ENCODE assay signal across 1 cellular context in genomic region chr7:104973909-104974415, GRCh38.
TF ChIP-seq lines count a peak whose summit lies in the region.

No MANE protein-coding gene starts in this region.

TF ChIP-seq in SK-N-SH, 30 proteins besides CTCF, POLR2A, EP300 and RAD21 (continued from another document):
- peak; percentile 79; the same call in 1 of the 2 replicates for TF ChIP-seq MEF2A (IDR thresholded peaks at IDR 0.05; ENCODE audit: borderline replicate concordance, low read depth)
- TF ChIP-seq, protein P1, sequence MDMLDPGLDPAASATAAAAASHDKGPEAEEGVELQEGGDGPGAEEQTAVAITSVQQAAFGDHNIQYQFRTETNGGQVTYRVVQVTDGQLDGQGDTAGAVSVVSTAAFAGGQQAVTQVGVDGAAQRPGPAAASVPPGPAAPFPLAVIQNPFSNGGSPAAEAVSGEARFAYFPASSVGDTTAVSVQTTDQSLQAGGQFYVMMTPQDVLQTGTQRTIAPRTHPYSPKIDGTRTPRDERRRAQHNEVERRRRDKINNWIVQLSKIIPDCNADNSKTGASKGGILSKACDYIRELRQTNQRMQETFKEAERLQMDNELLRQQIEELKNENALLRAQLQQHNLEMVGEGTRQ (IDR thresholded peaks at IDR 0.05; ENCODE audit: borderline replicate concordance, low read depth, low read length) = no peak
- TF ChIP-seq, protein P2, sequence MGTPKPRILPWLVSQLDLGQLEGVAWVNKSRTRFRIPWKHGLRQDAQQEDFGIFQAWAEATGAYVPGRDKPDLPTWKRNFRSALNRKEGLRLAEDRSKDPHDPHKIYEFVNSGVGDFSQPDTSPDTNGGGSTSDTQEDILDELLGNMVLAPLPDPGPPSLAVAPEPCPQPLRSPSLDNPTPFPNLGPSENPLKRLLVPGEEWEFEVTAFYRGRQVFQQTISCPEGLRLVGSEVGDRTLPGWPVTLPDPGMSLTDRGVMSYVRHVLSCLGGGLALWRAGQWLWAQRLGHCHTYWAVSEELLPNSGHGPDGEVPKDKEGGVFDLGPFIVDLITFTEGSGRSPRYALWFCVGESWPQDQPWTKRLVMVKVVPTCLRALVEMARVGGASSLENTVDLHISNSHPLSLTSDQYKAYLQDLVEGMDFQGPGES (IDR thresholded peaks at IDR 0.05; ENCODE audit: low read depth, low read length) = no peak
- TF ChIP-seq, protein P3, sequence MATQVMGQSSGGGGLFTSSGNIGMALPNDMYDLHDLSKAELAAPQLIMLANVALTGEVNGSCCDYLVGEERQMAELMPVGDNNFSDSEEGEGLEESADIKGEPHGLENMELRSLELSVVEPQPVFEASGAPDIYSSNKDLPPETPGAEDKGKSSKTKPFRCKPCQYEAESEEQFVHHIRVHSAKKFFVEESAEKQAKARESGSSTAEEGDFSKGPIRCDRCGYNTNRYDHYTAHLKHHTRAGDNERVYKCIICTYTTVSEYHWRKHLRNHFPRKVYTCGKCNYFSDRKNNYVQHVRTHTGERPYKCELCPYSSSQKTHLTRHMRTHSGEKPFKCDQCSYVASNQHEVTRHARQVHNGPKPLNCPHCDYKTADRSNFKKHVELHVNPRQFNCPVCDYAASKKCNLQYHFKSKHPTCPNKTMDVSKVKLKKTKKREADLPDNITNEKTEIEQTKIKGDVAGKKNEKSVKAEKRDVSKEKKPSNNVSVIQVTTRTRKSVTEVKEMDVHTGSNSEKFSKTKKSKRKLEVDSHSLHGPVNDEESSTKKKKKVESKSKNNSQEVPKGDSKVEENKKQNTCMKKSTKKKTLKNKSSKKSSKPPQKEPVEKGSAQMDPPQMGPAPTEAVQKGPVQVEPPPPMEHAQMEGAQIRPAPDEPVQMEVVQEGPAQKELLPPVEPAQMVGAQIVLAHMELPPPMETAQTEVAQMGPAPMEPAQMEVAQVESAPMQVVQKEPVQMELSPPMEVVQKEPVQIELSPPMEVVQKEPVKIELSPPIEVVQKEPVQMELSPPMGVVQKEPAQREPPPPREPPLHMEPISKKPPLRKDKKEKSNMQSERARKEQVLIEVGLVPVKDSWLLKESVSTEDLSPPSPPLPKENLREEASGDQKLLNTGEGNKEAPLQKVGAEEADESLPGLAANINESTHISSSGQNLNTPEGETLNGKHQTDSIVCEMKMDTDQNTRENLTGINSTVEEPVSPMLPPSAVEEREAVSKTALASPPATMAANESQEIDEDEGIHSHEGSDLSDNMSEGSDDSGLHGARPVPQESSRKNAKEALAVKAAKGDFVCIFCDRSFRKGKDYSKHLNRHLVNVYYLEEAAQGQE (IDR thresholded peaks at IDR 0.05; ENCODE audit: low read depth, low read length) = peak; percentile 50; the same call in 1 of the 2 replicates
- peak; percentile 84 for TF ChIP-seq PBX3 (IDR thresholded peaks at IDR 0.05)
- TF ChIP-seq SIN3A (IDR thresholded peaks at IDR 0.05; ENCODE audit: borderline replicate concordance, low read depth, low read length) = peak; percentile 85; the same call in 1 of the 2 replicates
- TF ChIP-seq TCF12 (IDR thresholded peaks at IDR 0.05) = peak; percentile 100
